In the genomic region with DNA sequence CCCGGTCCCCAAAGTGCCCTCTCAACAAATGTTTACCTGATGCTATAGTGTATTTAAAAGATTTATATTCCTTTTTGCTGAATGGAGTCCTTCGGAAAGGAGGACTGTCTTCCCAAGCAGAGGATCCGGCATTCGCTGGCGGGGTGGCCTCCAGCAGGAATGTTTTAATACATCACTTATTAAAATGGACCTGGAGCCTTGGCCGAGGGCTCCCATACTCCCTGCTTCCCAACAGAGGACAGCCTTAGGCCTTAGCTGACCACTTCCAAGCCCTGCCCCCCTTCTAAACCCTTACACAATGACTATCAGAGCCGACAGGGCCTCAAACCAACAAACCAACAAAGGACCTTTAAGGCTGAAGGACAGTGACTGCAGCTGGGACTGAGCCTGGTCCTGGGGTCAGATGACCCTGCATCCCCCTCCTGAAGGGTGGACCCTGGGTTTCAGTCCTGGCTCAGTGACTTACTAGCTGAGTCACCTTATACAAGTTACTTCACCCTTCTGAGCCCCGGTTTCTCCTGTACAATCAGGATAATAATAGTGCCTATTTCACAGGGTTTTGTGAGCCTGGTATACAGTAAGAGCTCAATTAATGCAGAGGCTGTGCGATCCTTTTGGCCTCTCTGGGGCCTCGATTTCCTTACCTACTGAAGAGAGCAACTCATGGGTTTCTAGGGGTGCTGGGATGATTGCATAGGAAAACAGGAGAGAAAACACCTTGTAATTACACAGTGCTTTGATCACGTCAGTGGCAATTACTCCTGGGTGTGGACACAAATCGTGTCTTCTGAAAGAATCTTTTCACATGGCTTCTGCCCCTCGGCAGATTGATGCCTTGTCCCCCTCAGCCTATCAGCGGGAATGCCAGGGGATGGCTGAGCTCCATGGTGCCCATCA, we compare ENCODE assay signal across 14 cellular contexts. TPM values are rescaled to one million over a fixed set of nuclear protein-coding genes. Genes with fewer than 3 reads are reported as not detected.
DNase-seq lines count a peak whose midpoint lies in the region; ATAC-seq and TF ChIP-seq lines count a peak whose summit lies in the region.
"Had no signal": no experiment of that assay in that cellular context is flagged by ENCODE, and none has a peak within 500 bp of the region (broad histone marks: within the 10 kb centered on the region; RNA-seq: fewer than 3 reads in every experiment).

No MANE protein-coding gene starts in this region.

- peak overlapping the region; percentile 27 for H3K27ac ChIP-seq in foreskin keratinocyte
- H3K27ac ChIP-seq: vagina had no signal

- peaks cover 29% of the 10 kb centered on the region for H3K4me1 ChIP-seq in foreskin keratinocyte

- H3K27me3 ChIP-seq in foreskin keratinocyte, result no peaks in the 10 kb centered on the region
- H3K27me3 ChIP-seq: vagina had no signal

- H3K9me3 Mint-ChIP-seq in glutamatergic neuron (ENCODE audit: unreplicated experiment), result peaks cover 12% of the 10 kb centered on the region

- in situ Hi-C loops in ACHN (cut with HindIII; ENCODE audit: low pct_ligation_motif_present, low pct_unique_long_range_greater_than_20kb, low sequenced_read_pairs), result no loop called here

- peaks cover 14% of the 10 kb centered on the region for H3K27me3 Mint-ChIP-seq in glutamatergic neuron (ENCODE audit: unreplicated experiment)

- H3K4me3 Mint-ChIP-seq in glutamatergic neuron (ENCODE audit: unreplicated experiment), result no peak overlapping the region

- H3K27ac Mint-ChIP-seq in glutamatergic neuron (ENCODE audit: unreplicated experiment), result no peak overlapping the region

- no peak for TF ChIP-seq CTCF in foreskin keratinocyte (conservative IDR thresholded peaks at IDR 0.05)
- TF ChIP-seq CTCF in glutamatergic neuron (IDR thresholded peaks at IDR 0.05; ENCODE audit: partially characterized antibody, unreplicated experiment), result no peak

- ATAC-seq in foreskin keratinocyte, result peak; percentile 5
- ATAC-seq in GM19035 (IDR thresholded peaks at IDR 0.05; ENCODE audit: unreplicated experiment), result no peak
- ATAC-seq: GM12878 had no signal

- H3K4me1 Mint-ChIP-seq in glutamatergic neuron (ENCODE audit: low read depth, unreplicated experiment), result peaks cover 43% of the 10 kb centered on the region

- peak; percentile 88 for DNase-seq in ACHN
- DNase-seq in NCI-H69 (lab: John Stamatoyannopoulos, UW), result peak; percentile 90
- DNase-seq in foreskin keratinocyte, result no peak
- DNase-seq in mucosa of gallbladder (ENCODE audit: low spot score), result peak; percentile 80
- DNase-seq in glutamatergic neuron, result no peak
- no peak for DNase-seq in NCI-H2081 treated with DMSO at 0.1 percent for 48 hours (lab: John Stamatoyannopoulos, UW)
- DNase-seq in activated naive CD4-positive, alpha-beta T cell treated with Interleukin-2 at 50 U/mL for 16 hours, result no peak
- DNase-seq: amniotic stem cell, DMS79 treated with DMSO at 0.1 percent for 48 hours, Kasumi-1, NCI-H2029 treated with DMSO at 0.1 percent for 48 hours had no signal

- H3K36me3 Mint-ChIP-seq in glutamatergic neuron (ENCODE audit: unreplicated experiment), result no peaks in the 10 kb centered on the region

RNA-seq across cellular contexts. Expression of a gene that starts 5.5 kb away (rescaled TPM):
- total RNA-seq in foreskin keratinocyte, result 57.3 and 76.4 TPM in 2 replicates
- 94.3 and 108 TPM in 2 replicates for polyA plus RNA-seq in foreskin keratinocyte
- total RNA-seq in mucosa of gallbladder, result 140 TPM
- 120 TPM for total RNA-seq in glutamatergic neuron (ENCODE audit: unreplicated experiment)
- polyA plus RNA-seq: GM12878 had no signal

RNA-seq across cellular contexts. Expression of a gene that starts 27.4 kb away (rescaled TPM):
- total RNA-seq in foreskin keratinocyte, result 31.3 and 33.4 TPM in 2 replicates
- 28.8 and 31.3 TPM in 2 replicates for polyA plus RNA-seq in foreskin keratinocyte
- 36.6 TPM for total RNA-seq in mucosa of gallbladder
- 32.4 TPM for total RNA-seq in glutamatergic neuron (ENCODE audit: unreplicated experiment)

Comparison
In these comparisons a context has a peak if more than half of its experiments do, and no peak if none do; other contexts are left out.
1. DNase-seq: peak in ACHN (single experiment), NCI-H69 (single experiment) and mucosa of gallbladder (single experiment); none in foreskin keratinocyte (0 of 2), glutamatergic neuron (single experiment), NCI-H2081 treated with DMSO at 0.1 percent for 48 hours (single experiment) and activated naive CD4-positive, alpha-beta T cell treated with Interleukin-2 at 50 U/mL for 16 hours (single experiment).